In the genomic region with DNA sequence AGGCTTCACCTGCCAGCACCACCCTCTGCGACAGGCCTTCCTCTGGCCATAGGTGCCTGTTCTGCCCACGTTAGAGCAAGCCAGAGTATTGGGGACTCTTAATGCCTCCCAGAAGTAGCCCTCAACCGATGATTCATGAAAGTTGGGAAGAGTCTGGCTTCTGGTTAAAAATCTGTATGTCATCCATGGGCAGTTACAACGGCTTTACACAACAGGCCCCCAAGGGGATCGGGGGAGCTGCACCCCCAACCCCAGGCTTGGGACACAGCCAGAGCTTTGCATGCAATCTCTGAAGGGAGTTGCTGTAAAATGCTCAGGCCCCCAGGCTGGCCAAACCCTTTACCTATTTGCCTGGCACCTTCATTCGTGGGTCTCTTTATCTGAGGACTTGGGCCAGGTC, we compare ENCODE assay signal across 33 cellular contexts. TPM values are rescaled to one million over a fixed set of nuclear protein-coding genes. Genes with fewer than 3 reads are reported as not detected.
DNase-seq lines count a peak whose midpoint lies in the region; ATAC-seq and TF ChIP-seq lines count a peak whose summit lies in the region.
"Had no signal": no experiment of that assay in that cellular context is flagged by ENCODE, and none has a peak within 500 bp of the region (broad histone marks: within the 10 kb centered on the region; RNA-seq: fewer than 3 reads in every experiment).

No MANE protein-coding gene starts in this region.

- H2AK5ac ChIP-seq in mesenchymal stem cell (ENCODE audit: low read length, severe bottlenecking), result no peak overlapping the region

- H3K9me3 Mint-ChIP-seq in CD14-positive monocyte, result peaks cover 0 to 3% (median 0%) of the 10 kb centered on the region in 7 donors
- H3K9me3 Mint-ChIP-seq: CD8-positive, alpha-beta T cell; immature natural killer cell had no signal

- H3K27me3 ChIP-seq in mesenchymal stem cell (ENCODE audit: control insufficient read depth in 1 of 2, insufficient read depth in 1 of 2, low read length in 2 of 2) (peaks cover 0 to 12% of the 10 kb centered on the region in 2 experiments), aorta (ENCODE audit: control insufficient read depth in 1 of 2, insufficient read depth in 2 of 2, low read length in 1 of 2) (no peaks in the 10 kb centered on the region)
- H3K27me3 ChIP-seq: pancreas, thyroid gland, uterus had no signal

- no peak overlapping the region for H2BK12ac ChIP-seq in mesenchymal stem cell (ENCODE audit: low read length in 2 of 2)

- no peak overlapping the region for H4K8ac ChIP-seq in mesenchymal stem cell (ENCODE audit: low read length)

- H3K4me2 ChIP-seq in mesenchymal stem cell (ENCODE audit: low read length, poor library complexity, severe bottlenecking), result no peak overlapping the region

- no peak overlapping the region for H4K91ac ChIP-seq in mesenchymal stem cell (ENCODE audit: low read length)

- intact Hi-C loops in aorta (cut with DNase I) (no loop called here), CD14-positive monocyte (cut with micrococcal nuclease) (no loop called here)

- DNase-seq in GM03348 (ENCODE audit: low spot score), result peak; percentile 35
- peak; percentile 71 for DNase-seq in coronary artery (ENCODE audit: low spot score)
- no peak for DNase-seq in mesenchymal stem cell
- no peak for DNase-seq in aorta
- no peak for DNase-seq in CD14-positive monocyte (ENCODE audit: low spot score)
- DNase-seq in NOMO-1 treated with DMSO at 0.1 percent for 48 hours (lab: John Stamatoyannopoulos, UW; ENCODE audit: unreplicated experiment), result no peak
- DNase-seq: activated CD4-positive, alpha-beta memory T cell treated with anti-CD3 and anti-CD28 coated beads for 36 hours; activated CD4-positive, CD25-positive, alpha-beta regulatory T cell treated with anti-CD3 and anti-CD28 coated beads, Interleukin-2, amount 50 U/mL, for 72 hours; activated CD8-positive, alpha-beta memory T cell treated with anti-CD3 and anti-CD28 coated beads, Interleukin-2, amount 50 U/mL, for 4 hours; activated naive CD4-positive, alpha-beta T cell; activated naive CD8-positive, alpha-beta T cell treated with anti-CD3 and anti-CD28 coated beads, Interleukin-2, amount 50 U/mL, for 24 hours; caudate nucleus; CD8-positive, alpha-beta T cell; DMS 273 treated with DMSO at 0.1 percent for 48 hours; dorsolateral prefrontal cortex; esophagus squamous epithelium; immature natural killer cell; left colon; NCI-H1436; NCI-H2081; NCI-H2227 treated with DMSO at 0.1 percent for 48 hours; NCI-H526; pancreas; Right ventricle myocardium superior; stimulated activated CD4-positive, alpha-beta T cell treated with anti-CD3 and anti-CD28 coated beads, Interleukin-1b, Interleukin-23, amount 100 ng/mL, for 48 hours; stimulated activated naive CD4-positive, alpha-beta T cell treated with Interleukin-2 at 50 U/mL for 16 hours; T-helper 2 cell; uterus had no signal

- H3K9me3 ChIP-seq in mesenchymal stem cell (ENCODE audit: control insufficient read depth, low read length), result no peaks in the 10 kb centered on the region
- H3K9me3 ChIP-seq in aorta (ENCODE audit: control insufficient read depth, low read length), result no peaks in the 10 kb centered on the region
- H3K9me3 ChIP-seq: esophagus squamous epithelium, pancreas, thyroid gland, uterus had no signal

- no peaks in the 10 kb centered on the region for H3K36me3 ChIP-seq in mesenchymal stem cell (ENCODE audit: control insufficient read depth in 1 of 2, insufficient read depth in 2 of 2, low read depth in 1 of 2, low read length in 2 of 2)
- no peaks in the 10 kb centered on the region for H3K36me3 ChIP-seq in aorta (ENCODE audit: control insufficient read depth in 1 of 2, insufficient read depth in 2 of 2, low read length in 1 of 2)
- H3K36me3 ChIP-seq: esophagus squamous epithelium, pancreas, thyroid gland, uterus had no signal

- peak overlapping the region; percentile 25 for H3K9ac ChIP-seq in mesenchymal stem cell (ENCODE audit: low read length)

- H3K4me3 Mint-ChIP-seq in CD14-positive monocyte, result no peak overlapping the region
- H3K4me3 Mint-ChIP-seq: activated CD4-positive, alpha-beta memory T cell treated with anti-CD3 and anti-CD28 coated beads for 36 hours; activated naive CD8-positive, alpha-beta T cell treated with anti-CD3 and anti-CD28 coated beads, Interleukin-2, amount 50 U/mL, for 24 hours; CD8-positive, alpha-beta T cell; immature natural killer cell had no signal

- H3K27me3 Mint-ChIP-seq in CD14-positive monocyte (ENCODE audit: low read depth in 3 of 3), result peaks cover 0 to 4% (median 0%) of the 10 kb centered on the region in 3 donors

- H3K79me1 ChIP-seq in mesenchymal stem cell (replicated peaks; ENCODE audit: low read length, poor library complexity, severe bottlenecking), result no peaks in the 10 kb centered on the region

- no peak overlapping the region for H2BK5ac ChIP-seq in mesenchymal stem cell (ENCODE audit: low read depth, low read length, poor library complexity, severe bottlenecking)

- no peak overlapping the region for H2BK120ac ChIP-seq in mesenchymal stem cell (ENCODE audit: low read depth, low read length)

- TF ChIP-seq CTCF in coronary artery (IDR thresholded peaks at IDR 0.05) (no peak), CD14-positive monocyte (IDR thresholded peaks at IDR 0.05) (no peak)

- H3K27ac Mint-ChIP-seq in CD14-positive monocyte, result no peak overlapping the region
- H3K27ac Mint-ChIP-seq: activated CD4-positive, alpha-beta memory T cell treated with anti-CD3 and anti-CD28 coated beads for 36 hours; activated naive CD8-positive, alpha-beta T cell treated with anti-CD3 and anti-CD28 coated beads, Interleukin-2, amount 50 U/mL, for 24 hours; CD8-positive, alpha-beta T cell; immature natural killer cell had no signal

- 82% methylated on average over 6 of the region's 6 CpGs for WGBS in mesenchymal stem cell
- WGBS in aorta, 2 donors, result 82 to 87% methylated on average over 6 of the region's 6 CpGs

- peak overlapping the region; percentile 17 for H2BK15ac ChIP-seq in mesenchymal stem cell (ENCODE audit: low read depth, poor library complexity, severe bottlenecking)

- peaks cover 3% of the 10 kb centered on the region for H3K4me1 Mint-ChIP-seq in CD14-positive monocyte
- H3K4me1 Mint-ChIP-seq: activated naive CD8-positive, alpha-beta T cell treated with anti-CD3 and anti-CD28 coated beads, Interleukin-2, amount 50 U/mL, for 24 hours had no signal

- H3K4me1 ChIP-seq in mesenchymal stem cell (ENCODE audit: control insufficient read depth, insufficient read depth, low read depth, low read length) (peaks cover 2% of the 10 kb centered on the region), aorta (ENCODE audit: control insufficient read depth in 1 of 2, insufficient read depth in 2 of 2, low read length in 2 of 2) (no peaks in the 10 kb centered on the region)
- H3K4me1 ChIP-seq: pancreas, thyroid gland, uterus had no signal

- H3K4me3 ChIP-seq in coronary artery, result no peak overlapping the region
- H3K4me3 ChIP-seq in mesenchymal stem cell (ENCODE audit: insufficient read depth in 1 of 2, low read depth in 1 of 2, low read length in 2 of 2), result peak overlapping the region in 1 of 2 experiments; percentile 39
- H3K4me3 ChIP-seq in aorta (ENCODE audit: low read length in 2 of 2), result no peak overlapping the region
- H3K4me3 ChIP-seq: dorsolateral prefrontal cortex, esophagus squamous epithelium, pancreas, thyroid gland, uterus had no signal

- no peak overlapping the region for H2AFZ ChIP-seq in mesenchymal stem cell (ENCODE audit: low read depth, low read length)

- H3K36me3 Mint-ChIP-seq in CD14-positive monocyte, result no peaks in the 10 kb centered on the region
- H3K36me3 Mint-ChIP-seq: activated CD4-positive, alpha-beta memory T cell treated with anti-CD3 and anti-CD28 coated beads for 36 hours; CD8-positive, alpha-beta T cell; immature natural killer cell had no signal

- no peak overlapping the region for H3K23ac ChIP-seq in mesenchymal stem cell (ENCODE audit: low read length in 2 of 2)

- no peak overlapping the region for H3K4ac ChIP-seq in mesenchymal stem cell (ENCODE audit: low read depth in 1 of 2, low read length in 2 of 2)

- H3K14ac ChIP-seq in mesenchymal stem cell (ENCODE audit: low read length in 2 of 2), result no peak overlapping the region

- ATAC-seq in aorta (ENCODE audit: low FRiP score), result peak; percentile 69
- ATAC-seq in GM19467 (IDR thresholded peaks at IDR 0.05; ENCODE audit: unreplicated experiment), result no peak
- ATAC-seq: activated naive CD8-positive, alpha-beta T cell treated with anti-CD3 and anti-CD28 coated beads, Interleukin-2, amount 50 U/mL, for 24 hours; CD8-positive, alpha-beta T cell; HepG2; left colon; Panc1 had no signal

- H3K18ac ChIP-seq in mesenchymal stem cell (ENCODE audit: low read depth in 1 of 2, low read length in 2 of 2), result no peak overlapping the region

- no peak overlapping the region for H3K27ac ChIP-seq in coronary artery
- H3K27ac ChIP-seq in mesenchymal stem cell (ENCODE audit: low read length, poor library complexity, severe bottlenecking), result no peak overlapping the region
- no peak overlapping the region for H3K27ac ChIP-seq in aorta (ENCODE audit: low read depth in 1 of 2, low read length in 2 of 2)
- H3K27ac ChIP-seq: dorsolateral prefrontal cortex, esophagus squamous epithelium, pancreas, thyroid gland, uterus had no signal

RNA-seq across cellular contexts. Expression of a gene that starts 5.4 kb away (rescaled TPM):
- 36.4 TPM for polyA plus RNA-seq in mesenchymal stem cell (2013, experiment 1 of 2)
- 39.7 TPM for polyA plus RNA-seq in mesenchymal stem cell (2013, experiment 2 of 2)
- total RNA-seq in aorta, result 10 to 100 TPM in 1 of 2 donors, 1 to 10 TPM in 1; 4.3 to 15.2 TPM
- polyA plus RNA-seq in aorta (10 to 100 TPM; 29.9 to 73.5 TPM), CD14-positive monocyte (under 1 TPM in 1 of 2 donors, not detected in 1; 0.56 TPM)
- total RNA-seq: activated CD4-positive, alpha-beta memory T cell treated with anti-CD3 and anti-CD28 coated beads for 36 hours; CD8-positive, alpha-beta T cell; HepG2; Right ventricle myocardium superior had no signal
- polyA plus RNA-seq: HepG2, neural cell had no signal

RNA-seq across cellular contexts. Expression of a gene that starts 26.6 kb away (rescaled TPM):
- polyA plus RNA-seq in mesenchymal stem cell (2013, experiment 1 of 2), result 4.7 TPM
- 4.8 TPM for polyA plus RNA-seq in mesenchymal stem cell (2013, experiment 2 of 2)
- total RNA-seq in aorta, result 1 to 10 TPM; 2.2 to 4.1 TPM
- polyA plus RNA-seq in aorta, result 1 to 10 TPM in 1 of 2 donors, under 1 TPM in 1; 0.63 to 1.5 TPM
- under 1 TPM; 0.61 to 0.75 TPM for polyA plus RNA-seq in CD14-positive monocyte
- total RNA-seq: activated CD4-positive, alpha-beta memory T cell treated with anti-CD3 and anti-CD28 coated beads for 36 hours; CD8-positive, alpha-beta T cell; HepG2 had no signal
- polyA plus RNA-seq: HepG2, immature natural killer cell had no signal

Comparison
In these comparisons a context has a peak if more than half of its experiments do, and no peak if none do; other contexts are left out.
1. DNase-seq: peak in GM03348 (single experiment) and coronary artery (single experiment); none in mesenchymal stem cell (single experiment), aorta (0 of 2), CD14-positive monocyte (single experiment) and NOMO-1 treated with DMSO at 0.1 percent for 48 hours (single experiment).
2. RNA of a gene that starts 5.4 kb away (polyA plus RNA-seq): 29.9 to 73.5 TPM in aorta; 0.56 TPM in CD14-positive monocyte; every median in the first group is over 10 times any median in the second.